In genomic region chr2:145006957-145007672, GRCh38 we compare ENCODE assay signal across 11 cellular contexts.
A peak's percentile ranks its signal among the peaks of the same experiment; 100 is the strongest.
DNase-seq lines count a peak whose midpoint lies in the region; ATAC-seq and TF ChIP-seq lines count a peak whose summit lies in the region.
"Had no signal": no experiment of that assay in that cellular context is flagged by ENCODE, and none has a peak within 500 bp of the region (broad histone marks: within the 10 kb centered on the region; RNA-seq: fewer than 3 reads in every experiment).

No MANE protein-coding gene starts in this region.

- TF ChIP-seq CTCF in Calu3 (IDR thresholded peaks at IDR 0.05; ENCODE audit: unreplicated experiment) (no peak), fibroblast of pulmonary artery (IDR thresholded peaks at IDR 0.05; ENCODE audit: low read length, missing control alignments) (peak; percentile 11), BE2C (IDR thresholded peaks at IDR 0.05; ENCODE audit: low read depth, low read length) (no peak)

- H3K4me3 Mint-ChIP-seq in Calu3 (ENCODE audit: low read depth, unreplicated experiment) = no peak overlapping the region
- H3K4me3 Mint-ChIP-seq: T-helper 2 cell treated with Interferon-gamma antibody and Interleukin-4, amounts not matched to agents 5 μg/mL and 100 μg/mL, for 36 hours had no signal

- no peaks in the 10 kb centered on the region for H3K4me1 ChIP-seq in SJCRH30
- no peaks in the 10 kb centered on the region for H3K4me1 ChIP-seq in BE2C
- H3K4me1 ChIP-seq: adrenal gland, HAP-1 had no signal

- no TSS peak for BruUV-seq in Calu3 (replicated peaks; lab: Mats Ljungman, UMichigan)

- H3K4me3 ChIP-seq in SJCRH30 (no peak overlapping the region), fibroblast of pulmonary artery (replicated peaks; ENCODE audit: low read depth, low read length) (peak overlapping the region; percentile 39), BE2C (ENCODE audit: low read depth, low read length) (no peak overlapping the region)
- H3K4me3 ChIP-seq: adrenal gland, HAP-1 had no signal

- H3K27ac Mint-ChIP-seq in Calu3 (ENCODE audit: unreplicated experiment) = peak overlapping the region; percentile 51
- H3K27ac Mint-ChIP-seq: T-helper 2 cell treated with Interferon-gamma antibody and Interleukin-4, amounts not matched to agents 5 μg/mL and 100 μg/mL, for 36 hours had no signal

- H3K27me3 Mint-ChIP-seq in Calu3 (ENCODE audit: unreplicated experiment) = no peaks in the 10 kb centered on the region

- CTCF ChIA-PET in Calu3 (lab: Charles Lee) = interaction anchor here (0.7 kb wide), 1 partner anchor 673 kb away, joined by 7 read pairs; no protein-coding TSS in a partner anchor

- H3K36me3 ChIP-seq in SJCRH30 (no peaks in the 10 kb centered on the region), BE2C (no peaks in the 10 kb centered on the region)
- H3K36me3 ChIP-seq: adrenal gland, HAP-1 had no signal

- intact Hi-C loops in Calu3 (cut with micrococcal nuclease; ENCODE audit: unreplicated experiment) = no loop called here
- intact Hi-C loops in posterior vena cava (cut with DNase I) = no loop called here

- H3K27me3 ChIP-seq in SJCRH30 (no peaks in the 10 kb centered on the region), BE2C (no peaks in the 10 kb centered on the region)
- H3K27me3 ChIP-seq: adrenal gland had no signal

- peak; percentile 9 for DNase-seq in Calu3
- peak; percentile 3 to 14 for DNase-seq in SJCRH30
- peak; percentile 95 for DNase-seq in fibroblast of pulmonary artery (ENCODE audit: low read depth)
- DNase-seq in posterior vena cava (ENCODE audit: low spot score) = peak; percentile 85
- no peak for DNase-seq in COR-L47 (lab: John Stamatoyannopoulos, UW)
- DNase-seq in BE2C = no peak
- no peak for DNase-seq in activated CD4-positive, alpha-beta T cell treated with anti-CD3 and anti-CD28 coated beads for 48 hours

- H3K4me1 Mint-ChIP-seq in Calu3 (ENCODE audit: low read depth, unreplicated experiment) = peaks cover 11% of the 10 kb centered on the region

- H3K9me3 Mint-ChIP-seq in Calu3 (ENCODE audit: low read depth, unreplicated experiment) = no peaks in the 10 kb centered on the region
- H3K9me3 Mint-ChIP-seq: T-helper 2 cell treated with Interferon-gamma antibody and Interleukin-4, amounts not matched to agents 5 μg/mL and 100 μg/mL, for 36 hours had no signal

- ATAC-seq in GM19023 (IDR thresholded peaks at IDR 0.05; ENCODE audit: unreplicated experiment) = no peak

- H3K27ac ChIP-seq in SJCRH30 = no peak overlapping the region

- H3K36me3 Mint-ChIP-seq in Calu3 (ENCODE audit: insufficient read depth, unreplicated experiment) = no peaks in the 10 kb centered on the region

- H3K9me3 ChIP-seq in SJCRH30 (replicated peaks) = no peaks in the 10 kb centered on the region
- H3K9me3 ChIP-seq in BE2C = no peaks in the 10 kb centered on the region
- H3K9me3 ChIP-seq: adrenal gland, HAP-1 had no signal

Comparison
In these comparisons a context has a peak if more than half of its experiments do, and no peak if none do; other contexts are left out.
1. DNase-seq: peak in Calu3 (single experiment), SJCRH30 (2 of 2), fibroblast of pulmonary artery (single experiment) and posterior vena cava (single experiment); none in COR-L47 (single experiment), BE2C (single experiment) and activated CD4-positive, alpha-beta T cell treated with anti-CD3 and anti-CD28 coated beads for 48 hours (single experiment).